In genomic region chr7:17532861-17533404, GRCh38 we compare ENCODE assay signal across 12 cellular contexts.
DNase-seq lines count a peak whose midpoint lies in the region; ATAC-seq and TF ChIP-seq lines count a peak whose summit lies in the region.
"Had no signal": no experiment of that assay in that cellular context is flagged by ENCODE, and none has a peak within 500 bp of the region (broad histone marks: within the 10 kb centered on the region; RNA-seq: fewer than 3 reads in every experiment).

No MANE protein-coding gene starts in this region.

- TF ChIP-seq CTCF in foreskin keratinocyte (conservative IDR thresholded peaks at IDR 0.05) (no peak), uterus (IDR thresholded peaks at IDR 0.05) (no peak)

- peaks cover 20% of the 10 kb centered on the region for H3K27me3 Mint-ChIP-seq in T-helper 17 cell

- H3K4me1 Mint-ChIP-seq in T-helper 17 cell: peaks cover 7% of the 10 kb centered on the region

- TF ChIP-seq POLR2A in uterus (IDR thresholded peaks at IDR 0.05): no peak

- H3K4me3 Mint-ChIP-seq in T-helper 17 cell: peak overlapping the region; percentile 8
- H3K4me3 Mint-ChIP-seq: activated T-cell treated with anti-CD3 and anti-CD28 coated beads, Interleukin-2, amount 50 U/mL, for 24 hours had no signal

- peaks cover 16% of the 10 kb centered on the region for H3K4me1 ChIP-seq in foreskin keratinocyte
- H3K4me1 ChIP-seq in uterus: peaks cover 0 to 7% of the 10 kb centered on the region in 2 donors

- ATAC-seq in T-helper 17 cell (no peak), foreskin keratinocyte (peak; percentile 99), GM19395 (IDR thresholded peaks at IDR 0.05; ENCODE audit: unreplicated experiment) (no peak), GM19463 (IDR thresholded peaks at IDR 0.05; ENCODE audit: unreplicated experiment) (no peak)
- ATAC-seq: left lobe of liver had no signal

- peak overlapping the region; percentile 30 for H3K27ac ChIP-seq in foreskin keratinocyte
- peak overlapping the region; percentile 10 to 33 for H3K27ac ChIP-seq in uterus

- H3K36me3 Mint-ChIP-seq in T-helper 17 cell (ENCODE audit: low read depth): peaks cover 3% of the 10 kb centered on the region

- H3K36me3 ChIP-seq in uterus: no peaks in the 10 kb centered on the region

- H3K27me3 ChIP-seq in foreskin keratinocyte (no peaks in the 10 kb centered on the region), uterus (no peaks in the 10 kb centered on the region)

- H3K4me3 ChIP-seq in uterus: no peak overlapping the region

- intact Hi-C loops in uterus (cut with DNase I; ENCODE audit: low total_unique reads): no loop called here

- H3K27ac Mint-ChIP-seq in T-helper 17 cell: no peak overlapping the region
- H3K27ac Mint-ChIP-seq: activated T-cell treated with anti-CD3 and anti-CD28 coated beads, Interleukin-2, amount 50 U/mL, for 24 hours; T-helper 2 cell treated with Interferon-gamma antibody and Interleukin-4, amounts not matched to agents 5 μg/mL and 100 μg/mL, for 36 hours had no signal

- H3K9me3 ChIP-seq in T-helper 17 cell (ENCODE audit: control insufficient read depth, low read length, poor library complexity, severe bottlenecking) (no peaks in the 10 kb centered on the region), uterus (no peaks in the 10 kb centered on the region)

- DNase-seq in SIG-M5 treated with dmso at 0.1 percent for 504 hours (lab: John Stamatoyannopoulos, UW; ENCODE audit: unreplicated experiment) (peak; percentile 42), SIG-M5 (lab: John Stamatoyannopoulos, UW) (no peak), T-helper 17 cell (no peak), foreskin keratinocyte (peak; percentile 93 to 94), uterus (no peak), NCI-H510A (lab: John Stamatoyannopoulos, UW) (no peak)
- DNase-seq: activated T-cell treated with anti-CD3 and anti-CD28 coated beads, Interleukin-2, amount 50 U/mL, for 24 hours; NCI-H187 treated with DMSO at 0.1 percent for 48 hours had no signal

Comparison
In these comparisons a context has a peak if more than half of its experiments do, and no peak if none do; other contexts are left out.
1. DNase-seq: peak in SIG-M5 treated with dmso at 0.1 percent for 504 hours (single experiment) and foreskin keratinocyte (2 of 2); none in SIG-M5 (single experiment), T-helper 17 cell (0 of 3), uterus (0 of 2) and NCI-H510A (single experiment).